8 cellular contexts compared by ENCODE assay signal in the genomic region with DNA sequence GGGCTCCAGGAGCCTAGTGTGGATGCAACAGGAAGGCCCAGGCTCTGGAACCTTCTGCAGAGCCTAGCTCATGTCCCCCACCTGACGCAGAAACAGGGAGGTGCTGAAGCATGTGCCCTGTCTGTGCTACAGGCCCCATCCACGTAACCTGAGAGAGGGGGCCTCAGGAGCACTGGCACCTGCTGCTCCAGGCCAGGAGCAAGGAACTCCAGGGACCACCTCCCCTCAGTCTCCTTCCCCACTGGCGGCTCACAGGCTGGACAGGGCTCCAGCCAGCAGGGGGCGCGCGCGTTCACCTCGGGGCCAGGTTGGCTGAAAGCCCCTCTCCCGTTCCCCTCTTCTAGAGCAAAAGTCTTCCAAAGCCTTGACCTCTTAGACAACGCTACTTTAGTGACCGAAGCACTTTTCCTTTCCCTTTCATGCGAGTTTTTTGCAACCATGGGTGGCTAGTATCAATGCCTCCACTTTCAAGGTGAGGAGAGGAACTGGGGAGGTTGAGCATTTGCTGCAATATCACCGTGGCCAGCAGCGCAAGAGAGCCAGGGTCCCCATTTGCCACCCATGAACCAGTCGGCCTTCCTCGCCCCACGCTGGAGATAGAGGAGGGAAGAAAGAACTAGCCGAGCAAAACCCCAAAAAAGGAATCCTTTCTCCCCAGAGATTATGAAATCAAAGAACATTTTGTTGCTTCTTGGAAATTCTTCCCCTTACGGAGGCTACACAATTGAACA. TPM values are rescaled to one million over a fixed set of nuclear protein-coding genes. Genes with fewer than 3 reads are reported as not detected.
DNase-seq lines count a peak whose midpoint lies in the region; ATAC-seq lines count a peak whose summit lies in the region.

No MANE protein-coding gene starts in this region.

- peaks cover 6 to 15% (median 7%) of the 10 kb centered on the region in 3 donors for H3K4me1 Mint-ChIP-seq in T-cell

- CTCF ChIA-PET in T-cell (lab: Charles Lee): interaction anchor here in 1 of 2 donors (0.5 kb wide), 1 partner anchor 108 kb away, joined by 8 read pairs; no protein-coding TSS in a partner anchor

- intact Hi-C loops in sciatic nerve (cut with DNase I): no loop called here

- no peaks in the 10 kb centered on the region for H3K9me3 Mint-ChIP-seq in T-cell

- ATAC-seq in HG03196 (IDR thresholded peaks at IDR 0.05; ENCODE audit: unreplicated experiment) (peak; percentile 46), T-cell (replicated peaks in 1 of 4) (peak; percentile 68 to 71 (median 71)), sciatic nerve (peak; percentile 80), GM19463 (IDR thresholded peaks at IDR 0.05; ENCODE audit: unreplicated experiment) (no peak)

- no peaks in the 10 kb centered on the region for H3K36me3 Mint-ChIP-seq in T-cell

- peak; percentile 30 for DNase-seq in G401 (ENCODE audit: low spot score)
- DNase-seq in T-cell: peak in 32 of 34 experiments; percentile 24 to 75 (median 56)
- peak in 35 of 56 donors; percentile 2 to 72 (median 27) for DNase-seq in amygdala (lab: John Stamatoyannopoulos, UW)
- DNase-seq in hepatic stellate cell (ENCODE audit: low spot score): peak; percentile 77
- peak; percentile 90 for DNase-seq in sciatic nerve (ENCODE audit: low spot score)
- no peak for DNase-seq in NCI-H2107 (lab: John Stamatoyannopoulos, UW)

- POLR2A ChIA-PET in T-cell (lab: Charles Lee): no interaction called here

- H3K4me3 Mint-ChIP-seq in T-cell: peak overlapping the region; percentile 67 to 81 (median 79)

- peaks cover 12 to 32% of the 10 kb centered on the region in 2 donors for H3K27me3 Mint-ChIP-seq in T-cell

- peak overlapping the region in 1 of 2 donors; percentile 72 for H3K27ac Mint-ChIP-seq in T-cell

- in situ Hi-C loops in G401 (cut with HindIII; ENCODE audit: low sequenced_read_pairs): no loop called here

RNA-seq across cellular contexts. Expression of gene GPR157, which starts 52.4 kb away (rescaled TPM):
- total RNA-seq in G401 (2014; rRNA removed; shearing (Covaris generic)): 6.9 and 7.6 TPM in 2 replicates
- 10 to 100 TPM in 1 of 5 donors, 1 to 10 TPM in 4; 7.1 to 10.7 (median 8.9) TPM for total RNA-seq in T-cell
- 8.6 TPM for total RNA-seq in sciatic nerve

RNA-seq across cellular contexts. Expression of gene H6PD, which starts 53.2 kb away (rescaled TPM):
- 14.0 and 17.6 TPM in 2 replicates for total RNA-seq in G401 (2014; rRNA removed; shearing (Covaris generic))
- total RNA-seq in T-cell: 10 to 100 TPM; 17.6 to 26.5 (median 23.9) TPM
- total RNA-seq in sciatic nerve: 52.9 TPM
